In the genomic region with DNA sequence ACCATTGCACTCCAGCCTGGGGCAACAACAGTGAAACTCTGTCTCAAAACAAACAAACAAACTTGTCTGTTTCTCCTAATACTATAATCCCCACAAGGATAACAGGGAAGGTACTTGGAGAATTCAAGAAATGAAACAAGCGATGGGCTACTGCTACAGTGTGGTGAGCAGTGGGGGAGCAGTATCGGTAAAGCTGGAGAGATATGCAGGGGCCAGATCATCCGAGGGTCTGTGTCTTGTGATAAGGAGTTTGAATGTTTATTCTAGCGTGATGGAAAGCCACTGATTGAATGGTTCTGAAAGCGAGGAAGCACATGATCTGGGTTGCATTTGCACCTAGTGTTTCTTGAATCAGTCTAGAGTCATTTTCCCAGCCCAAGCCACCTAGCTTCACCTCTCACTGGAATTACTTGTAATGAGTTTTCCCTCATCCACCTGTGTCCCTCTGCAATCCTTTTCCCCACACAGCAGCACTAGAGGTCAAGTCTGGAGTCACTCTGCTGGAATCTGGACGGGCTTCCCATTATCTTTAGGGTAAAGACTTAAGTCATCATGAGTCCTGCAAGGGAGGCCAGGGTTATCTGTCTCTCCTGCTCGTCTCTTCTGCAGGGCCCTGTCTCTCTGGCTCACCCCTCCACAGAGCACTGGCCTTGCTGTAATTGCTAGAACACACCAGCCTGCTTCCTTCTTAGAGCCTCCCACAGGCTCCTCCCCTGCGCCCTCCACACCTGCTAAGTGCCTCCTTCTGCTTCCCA, we compare ENCODE assay signal across 17 cellular contexts.
DNase-seq lines count a peak whose midpoint lies in the region; ATAC-seq and TF ChIP-seq lines count a peak whose summit lies in the region.
"Had no signal": no experiment of that assay in that cellular context is flagged by ENCODE, and none has a peak within 500 bp of the region (broad histone marks: within the 10 kb centered on the region; RNA-seq: fewer than 3 reads in every experiment).

No MANE protein-coding gene starts in this region.

- H3K4me2 ChIP-seq in HCT116 (ENCODE audit: low read length) (no peak overlapping the region), GM23338 (no peak overlapping the region)

- no peaks in the 10 kb centered on the region for H3K36me3 Mint-ChIP-seq in GM23338 (ENCODE audit: low read depth)
- no peaks in the 10 kb centered on the region for H3K36me3 Mint-ChIP-seq in progenitor cell of endocrine pancreas (ENCODE audit: insufficient read depth)
- H3K36me3 Mint-ChIP-seq: mesothelial cell of epicardium had no signal

- no peak overlapping the region for H3K4me3 ChIP-seq in HCT116 (replicated peaks in 1 of 2; ENCODE audit: low read depth in 1 of 2, low read length in 2 of 2)
- H3K4me3 ChIP-seq in RWPE2 (ENCODE audit: severe bottlenecking), result no peak overlapping the region
- no peak overlapping the region for H3K4me3 ChIP-seq in GM23338
- H3K4me3 ChIP-seq: body of pancreas, SJCRH30 had no signal

- intact Hi-C loops in HCT116 (cut with micrococcal nuclease), result loop anchor here (10.0 kb wide), 1 partner anchor 194 kb away; no protein-coding TSS in a partner anchor

- POLR2A ChIA-PET in HCT116 (lab: Charles Lee), result interaction anchor here (0.7 kb wide), 1 partner anchor 164 kb away, joined by 3 read pairs; no protein-coding TSS in a partner anchor

- DNase-seq in A172 (ENCODE audit: low spot score), result peak; percentile 6
- DNase-seq in HCT116 (ENCODE audit: low read depth, low spot score), result no peak
- DNase-seq in RWPE2 (ENCODE audit: low spot score), result no peak
- peak; percentile 5 for DNase-seq in glomerular visceral epithelial cell (ENCODE audit: extremely low spot score)
- no peak for DNase-seq in NCI-H748 (lab: John Stamatoyannopoulos, UW; ENCODE audit: unreplicated experiment)
- DNase-seq in GM23338 (ENCODE audit: low spot score), result no peak
- no peak for DNase-seq in progenitor cell of endocrine pancreas (ENCODE audit: low spot score, unreplicated experiment)
- DNase-seq: activated effector memory CD4-positive, alpha-beta T cell treated with anti-CD3 and anti-CD28 coated beads, Interleukin-2, amount 50 U/mL, for 16 hours; body of pancreas; effector CD4-positive, alpha-beta T cell; foreskin melanocyte; NCI-H2171; SJCRH30 had no signal

- H3K4me1 ChIP-seq in HCT116 (ENCODE audit: control insufficient read depth in 1 of 2, insufficient read depth in 2 of 2, low read length in 2 of 2), result peaks cover 0 to 18% of the 10 kb centered on the region in 2 experiments; a peak in 1 of 4 replicates
- H3K4me1 ChIP-seq in RWPE2 (ENCODE audit: insufficient read depth, poor library complexity, severe bottlenecking), result peaks cover 14% of the 10 kb centered on the region
- no peaks in the 10 kb centered on the region for H3K4me1 ChIP-seq in GM23338 (ENCODE audit: insufficient read depth)
- H3K4me1 ChIP-seq: body of pancreas, SJCRH30 had no signal

- H3K9ac ChIP-seq in HCT116 (ENCODE audit: low read length), result no peak overlapping the region

- H3K79me2 ChIP-seq in HCT116 (ENCODE audit: insufficient read depth, low read length) (no peaks in the 10 kb centered on the region), GM23338 (replicated peaks; ENCODE audit: insufficient read depth) (no peaks in the 10 kb centered on the region)

- TF ChIP-seq CTCF in HCT116 (IDR thresholded peaks at IDR 0.05 in 2 of 3, conservative IDR thresholded peaks at IDR 0.05 in 1 of 3; ENCODE audit: borderline replicate concordance in 1 of 3, insufficient read depth in 1 of 3, low read depth in 2 of 3, low read length in 2 of 3), result no peak
- TF ChIP-seq CTCF in RWPE2 (IDR thresholded peaks at IDR 0.05; ENCODE audit: poor library complexity, severe bottlenecking), result no peak
- TF ChIP-seq CTCF in GM23338 (conservative IDR thresholded peaks at IDR 0.05; ENCODE audit: low read depth in 2 of 2), result no peak
- TF ChIP-seq CTCF in progenitor cell of endocrine pancreas (IDR thresholded peaks at IDR 0.05; ENCODE audit: unreplicated experiment), result no peak

- peak; percentile 85 for ATAC-seq in HCT116
- ATAC-seq in RWPE2 (ENCODE audit: low read depth), result peak; percentile 66
- ATAC-seq in GM18867 (IDR thresholded peaks at IDR 0.05; ENCODE audit: unreplicated experiment), result no peak
- no peak for ATAC-seq in GM23338
- ATAC-seq: body of pancreas had no signal

- H3K9me2 ChIP-seq in HCT116 (ENCODE audit: insufficient read depth), result no peaks in the 10 kb centered on the region
- no peaks in the 10 kb centered on the region for H3K9me2 ChIP-seq in GM23338 (ENCODE audit: insufficient read depth)

- H3K27me3 ChIP-seq in HCT116 (ENCODE audit: insufficient read depth, low read length) (no peaks in the 10 kb centered on the region), RWPE2 (ENCODE audit: insufficient read depth, poor library complexity, severe bottlenecking) (no peaks in the 10 kb centered on the region), GM23338 (ENCODE audit: insufficient read depth) (no peaks in the 10 kb centered on the region)
- H3K27me3 ChIP-seq: body of pancreas, neutrophil, SJCRH30 had no signal

- H3K36me3 ChIP-seq in HCT116 (ENCODE audit: control insufficient read depth in 1 of 2, insufficient read depth in 2 of 2, low read length in 2 of 2), result no peaks in the 10 kb centered on the region
- no peaks in the 10 kb centered on the region for H3K36me3 ChIP-seq in RWPE2 (ENCODE audit: low read depth)
- no peaks in the 10 kb centered on the region for H3K36me3 ChIP-seq in GM23338 (ENCODE audit: insufficient read depth)
- H3K36me3 ChIP-seq: neutrophil, SJCRH30 had no signal

- no peak overlapping the region for H3K4me3 Mint-ChIP-seq in GM23338
- no peak overlapping the region for H3K4me3 Mint-ChIP-seq in progenitor cell of endocrine pancreas (ENCODE audit: low read depth)
- H3K4me3 Mint-ChIP-seq: mesothelial cell of epicardium; stimulated activated naive CD8-positive, alpha-beta T cell treated with anti-CD3 and anti-CD28 coated beads, Interleukin-15, Interleukin-2, amounts not matched to agents 100 ng/mL and 50 ng/mL, for 24 hours had no signal

- TF ChIP-seq POLR2A in HCT116 (IDR thresholded peaks at IDR 0.05; ENCODE audit: borderline replicate concordance, extremely low read depth, insufficient read depth, insufficient read length), result no peak

- CTCF ChIA-PET in HCT116 (lab: Charles Lee), result no interaction called here

- H4K20me1 ChIP-seq in HCT116 (ENCODE audit: insufficient read depth) (no peaks in the 10 kb centered on the region), GM23338 (replicated peaks; ENCODE audit: insufficient read depth) (no peaks in the 10 kb centered on the region)

- no peaks in the 10 kb centered on the region for H3K27me3 Mint-ChIP-seq in GM23338 (ENCODE audit: insufficient read depth, low read depth, poor library complexity)
- H3K27me3 Mint-ChIP-seq in progenitor cell of endocrine pancreas, result no peaks in the 10 kb centered on the region

- H3K9me3 Mint-ChIP-seq in GM23338, result no peaks in the 10 kb centered on the region
- H3K9me3 Mint-ChIP-seq in progenitor cell of endocrine pancreas (ENCODE audit: low read depth), result no peaks in the 10 kb centered on the region
- H3K9me3 Mint-ChIP-seq: mesothelial cell of epicardium; stimulated activated naive CD8-positive, alpha-beta T cell treated with anti-CD3 and anti-CD28 coated beads, Interleukin-15, Interleukin-2, amounts not matched to agents 100 ng/mL and 50 ng/mL, for 24 hours had no signal

- RAD21 ChIA-PET in HCT116 (lab: Charles Lee; ENCODE audit: low non-redundant PET in 1 of 2, low total read pairs in 2 of 2, uncharacterized antibody in 2 of 2, unreplicated experiment in 2 of 2), result no interaction called here

- no peak overlapping the region for H3K27ac ChIP-seq in HCT116 (ENCODE audit: low read depth, low read length)
- H3K27ac ChIP-seq in RWPE2 (ENCODE audit: poor library complexity, severe bottlenecking), result no peak overlapping the region
- H3K27ac ChIP-seq in GM23338 (ENCODE audit: low read depth), result no peak overlapping the region
- H3K27ac ChIP-seq: body of pancreas, neutrophil, SJCRH30 had no signal

- H3K27ac Mint-ChIP-seq in GM23338 (no peak overlapping the region), progenitor cell of endocrine pancreas (no peak overlapping the region)
- H3K27ac Mint-ChIP-seq: mesothelial cell of epicardium; stimulated activated naive CD8-positive, alpha-beta T cell treated with anti-CD3 and anti-CD28 coated beads, Interleukin-15, Interleukin-2, amounts not matched to agents 100 ng/mL and 50 ng/mL, for 24 hours had no signal

- H3F3A ChIP-seq in GM23338 (replicated peaks; ENCODE audit: low read depth), result no peaks in the 10 kb centered on the region

- no TSS peak for BruUV-seq in HCT116 (replicated peaks; lab: Mats Ljungman, UMichigan)

- H3K9me3 ChIP-seq in HCT116 (ENCODE audit: control insufficient read depth in 1 of 2, insufficient read depth in 1 of 2, low read depth in 1 of 2, low read length in 2 of 2) (no peaks in the 10 kb centered on the region), RWPE2 (ENCODE audit: severe bottlenecking) (no peaks in the 10 kb centered on the region)
- H3K9me3 ChIP-seq: body of pancreas, neutrophil, SJCRH30 had no signal

- TF ChIP-seq RAD21 in HCT116 (IDR thresholded peaks at IDR 0.05; ENCODE audit: low read depth), result no peak

- H3K4me1 Mint-ChIP-seq in GM23338 (peaks cover 4% of the 10 kb centered on the region; the same call in 2 of the 3 replicates), progenitor cell of endocrine pancreas (ENCODE audit: low read depth) (peaks cover 26% of the 10 kb centered on the region)

- no peak overlapping the region for H2AFZ ChIP-seq in HCT116 (ENCODE audit: low read depth, low read length, poor library complexity, severe bottlenecking)
- no peak overlapping the region; the same call in 1 of the 2 replicates for H2AFZ ChIP-seq in GM23338

TF ChIP-seq in HCT116, 20 proteins besides CTCF, POLR2A, EP300 and RAD21 (continues in another document):
- TF ChIP-seq, protein P1, sequence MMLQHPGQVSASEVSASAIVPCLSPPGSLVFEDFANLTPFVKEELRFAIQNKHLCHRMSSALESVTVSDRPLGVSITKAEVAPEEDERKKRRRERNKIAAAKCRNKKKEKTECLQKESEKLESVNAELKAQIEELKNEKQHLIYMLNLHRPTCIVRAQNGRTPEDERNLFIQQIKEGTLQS (IDR thresholded peaks at IDR 0.05), result no peak
- TF ChIP-seq, protein P2, sequence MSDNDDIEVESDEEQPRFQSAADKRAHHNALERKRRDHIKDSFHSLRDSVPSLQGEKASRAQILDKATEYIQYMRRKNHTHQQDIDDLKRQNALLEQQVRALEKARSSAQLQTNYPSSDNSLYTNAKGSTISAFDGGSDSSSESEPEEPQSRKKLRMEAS (IDR thresholded peaks at IDR 0.05), result no peak
- no peak for TF ChIP-seq SIN3A (IDR thresholded peaks at IDR 0.05; ENCODE audit: low read depth)

TF ChIP-seq in GM23338, 12 proteins besides CTCF, POLR2A, EP300 and RAD21:
- TF ChIP-seq ZNF114 (CRISPR knock-in tag; IDR thresholded peaks at IDR 0.05) (no peak), JUNB (IDR thresholded peaks at IDR 0.05; ENCODE audit: unreplicated experiment) (no peak), STAT1 (IDR thresholded peaks at IDR 0.05; ENCODE audit: unreplicated experiment) (no peak), POLR2AphosphoS5 (IDR thresholded peaks at IDR 0.05; ENCODE audit: low read depth) (no peak), EZH2phosphoT487 (IDR thresholded peaks at IDR 0.05; ENCODE audit: unreplicated experiment) (no peak), EZH2 (IDR thresholded peaks at IDR 0.05; ENCODE audit: low read depth, unreplicated experiment) (no peak)
TF ChIP-seq in GM23338: peak in this region for 0.

Comparison
In these comparisons a context has a peak if more than half of its experiments do, and no peak if none do; other contexts are left out.
1. DNase-seq: peak in A172 (single experiment) and glomerular visceral epithelial cell (single experiment); none in HCT116 (single experiment), RWPE2 (single experiment), NCI-H748 (single experiment), GM23338 (single experiment) and progenitor cell of endocrine pancreas (single experiment).
2. ATAC-seq: peak in HCT116 (single experiment) and RWPE2 (single experiment); none in GM18867 (single experiment) and GM23338 (single experiment).